In the genomic region with DNA sequence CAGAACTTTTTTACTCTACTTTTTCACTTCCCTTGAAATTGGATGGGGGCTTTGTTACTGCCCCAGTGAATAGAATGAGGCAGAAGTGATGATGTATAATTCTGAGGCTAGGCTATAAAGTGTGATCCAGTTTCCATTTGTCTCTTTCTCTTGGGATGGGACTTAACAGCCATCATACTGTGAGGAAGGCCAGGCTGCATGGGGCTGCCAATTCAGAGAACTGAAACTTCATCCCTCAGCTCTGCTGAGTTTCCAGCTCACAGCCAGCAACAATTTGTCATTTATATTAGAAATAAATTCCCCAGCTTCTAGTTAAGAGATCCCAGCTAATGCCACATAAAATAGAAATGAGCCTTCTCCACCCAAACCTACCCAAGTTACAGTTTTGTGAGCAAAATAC, we compare ENCODE assay signal across 8 cellular contexts.
"Had no signal": no experiment of that assay in that cellular context is flagged by ENCODE, and none has a peak within 500 bp of the region (broad histone marks: within the 10 kb centered on the region; RNA-seq: fewer than 3 reads in every experiment).

No MANE protein-coding gene starts in this region.

- H2AFZ ChIP-seq: GM23248, GM23338 had no signal

- H3K27ac Mint-ChIP-seq: GM23338, H9, HFFc6 had no signal

- H3K36me3 ChIP-seq: HAP-1 had no signal

- H3K9ac ChIP-seq: GM23248 had no signal

- DNase-seq: GM23248, GOT3, H7, H9, HCEC 1CT, HFFc6 had no signal

- H3K4me3 ChIP-seq: GM23248, GM23338, HAP-1 had no signal

- H3K27ac ChIP-seq: GM23248 had no signal

- H3K9me3 ChIP-seq: HAP-1 had no signal

- H3K4me3 Mint-ChIP-seq: GM23338, H9, HFFc6 had no signal

- H3K4me2 ChIP-seq: GM23338 had no signal
